29 cellular contexts compared by ENCODE assay signal in the genomic region with DNA sequence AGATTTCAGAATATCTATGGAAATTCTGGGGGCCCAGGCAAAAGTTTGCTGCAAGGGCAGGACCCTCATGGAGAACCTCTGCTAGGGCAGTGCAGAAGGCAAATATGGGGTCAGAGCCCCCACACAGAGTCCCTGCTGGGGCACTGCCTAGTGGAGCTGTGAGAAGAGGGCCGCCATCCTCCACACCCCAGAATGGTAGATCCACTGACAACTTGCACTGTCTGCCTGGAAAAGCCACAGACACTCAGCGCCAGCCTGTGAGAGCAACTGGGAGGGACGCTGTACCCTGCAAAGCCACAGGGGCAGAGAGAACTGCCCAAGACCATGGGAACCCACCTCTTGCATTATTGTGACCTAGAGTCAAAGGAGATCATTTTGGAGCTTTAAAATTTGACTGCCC. TPM values are rescaled to one million over a fixed set of nuclear protein-coding genes. Genes with fewer than 3 reads are reported as not detected.
"Had no signal": no experiment of that assay in that cellular context is flagged by ENCODE, and none has a peak within 500 bp of the region (broad histone marks: within the 10 kb centered on the region; RNA-seq: fewer than 3 reads in every experiment).

No MANE protein-coding gene starts in this region.

- H3K27ac Mint-ChIP-seq: stimulated activated effector memory CD8-positive, alpha-beta T cell treated with anti-CD3 and anti-CD28 coated beads, Interleukin-12 subunit alpha, Interleukin-12 subunit beta, amount 100 ng/mL, for 72 hours; stimulated activated memory B cell treated with anti-CD40 and anti-IgM and Interleukin-4, amounts not matched to agents 10 μg/mL and 1 μg/mL and 100 μg/mL, for 72 hours; stimulated activated naive B cell treated with anti-CD40 and anti-IgM and Interleukin-4, amounts not matched to agents 10 μg/mL and 1 μg/mL and 100 μg/mL, for 72 hours; stimulated activated naive CD8-positive, alpha-beta T cell treated with anti-CD3 and anti-CD28 coated beads, Interleukin-15, amount 100 ng/mL, for 72 hours; stimulated activated naive CD8-positive, alpha-beta T cell treated with anti-CD3 and anti-CD28 coated beads, Interleukin-15, Interleukin-2, amounts not matched to agents 100 ng/mL and 50 ng/mL, for 24 hours; type B pancreatic cell had no signal

- ATAC-seq: stimulated activated effector memory CD8-positive, alpha-beta T cell treated with anti-CD3 and anti-CD28 coated beads, Interleukin-12 subunit alpha, Interleukin-12 subunit beta, amount 100 ng/mL, for 72 hours; stimulated activated memory B cell treated with anti-CD40 and anti-IgM and Interleukin-4, amounts not matched to agents 10 μg/mL and 1 μg/mL and 100 μg/mL, for 72 hours; stimulated activated naive B cell treated with anti-CD40 and anti-IgM and Interleukin-4, amounts not matched to agents 10 μg/mL and 1 μg/mL and 100 μg/mL, for 72 hours; stimulated activated naive CD8-positive, alpha-beta T cell treated with anti-CD3 and anti-CD28 coated beads, Interleukin-15, amount 100 ng/mL, for 72 hours; stimulated activated naive CD8-positive, alpha-beta T cell treated with anti-CD3 and anti-CD28 coated beads, Interleukin-15, Interleukin-2, amounts not matched to agents 100 U/mL and 50 U/mL, for 24 hours; upper lobe of right lung had no signal

- H3K9me3 Mint-ChIP-seq: stimulated activated effector memory CD8-positive, alpha-beta T cell treated with anti-CD3 and anti-CD28 coated beads, Interleukin-12 subunit alpha, Interleukin-12 subunit beta, amount 100 ng/mL, for 72 hours had no signal

- H3K4me3 Mint-ChIP-seq: stimulated activated effector memory CD8-positive, alpha-beta T cell treated with anti-CD3 and anti-CD28 coated beads, Interleukin-12 subunit alpha, Interleukin-12 subunit beta, amount 100 ng/mL, for 72 hours; stimulated activated memory B cell treated with anti-CD40 and anti-IgM and Interleukin-4, amounts not matched to agents 10 μg/mL and 1 μg/mL and 100 μg/mL, for 72 hours; stimulated activated naive B cell treated with anti-CD40 and anti-IgM and Interleukin-4, amounts not matched to agents 10 μg/mL and 1 μg/mL and 100 μg/mL, for 72 hours; stimulated activated naive CD8-positive, alpha-beta T cell treated with anti-CD3 and anti-CD28 coated beads, Interleukin-15, amount 100 ng/mL, for 72 hours; stimulated activated naive CD8-positive, alpha-beta T cell treated with anti-CD3 and anti-CD28 coated beads, Interleukin-15, Interleukin-2, amounts not matched to agents 100 ng/mL and 50 ng/mL, for 24 hours; type B pancreatic cell had no signal

- DNase-seq: stimulated activated CD4-positive, alpha-beta T cell treated with anti-CD3 and anti-CD28 coated beads, Interleukin-2, amount 100 ng/mL, for 48 hours; stimulated activated CD4-positive, alpha-beta T cell treated with anti-CD3 and anti-CD28 coated beads, Interleukin-4, amount 100 ng/mL, for 1 hour; stimulated activated CD4-positive, alpha-beta T cell treated with anti-CD3 and anti-CD28 coated beads, Interleukin-4, amount 100 ng/mL, for 24 hours; stimulated activated CD4-positive, alpha-beta T cell treated with anti-CD3 and anti-CD28 coated beads, Interleukin-4, amount 100 ng/mL, for 4 hours; stimulated activated CD8-positive, alpha-beta memory T cell treated with anti-CD3 and anti-CD28 coated beads, Interleukin-4, amount 100 ng/mL, for 48 hours; stimulated activated naive B cell treated with anti-CD40 and anti-IgM and Interleukin-4, amounts not matched to agents 10 μg/mL and 1 μg/mL and 100 μg/mL, for 72 hours; stimulated activated naive CD4-positive, alpha-beta T cell; stimulated activated naive CD4-positive, alpha-beta T cell treated with Interleukin-2 at 50 U/mL for 16 hours; stimulated activated naive CD8-positive, alpha-beta T cell treated with anti-CD3 and anti-CD28 coated beads, Interleukin-15, amount 100 ng/mL, for 72 hours; stimulated activated naive CD8-positive, alpha-beta T cell treated with anti-CD3 and anti-CD28 coated beads, Interleukin-15, Interleukin-2, amounts not matched to agents 100 U/mL and 50 U/mL, for 24 hours; stomach; substantia nigra; testis; thyroid gland; tibial artery; transverse colon; trophoblast cell; upper lobe of left lung; upper lobe of right lung; uterus had no signal

- H3K27me3 Mint-ChIP-seq: stimulated activated memory B cell treated with anti-CD40 and anti-IgM and Interleukin-4, amounts not matched to agents 10 μg/mL and 1 μg/mL and 100 μg/mL, for 72 hours; stimulated activated naive B cell treated with anti-CD40 and anti-IgM and Interleukin-4, amounts not matched to agents 10 μg/mL and 1 μg/mL and 100 μg/mL, for 72 hours; stimulated activated naive CD8-positive, alpha-beta T cell treated with anti-CD3 and anti-CD28 coated beads, Interleukin-15, amount 100 ng/mL, for 72 hours; stimulated activated naive CD8-positive, alpha-beta T cell treated with anti-CD3 and anti-CD28 coated beads, Interleukin-15, Interleukin-2, amounts not matched to agents 100 ng/mL and 50 ng/mL, for 24 hours had no signal

RNA-seq across cellular contexts. Expression of gene EPB42, which starts 21.8 kb away (rescaled TPM):
- total RNA-seq: suprapubic skin, thoracic aorta, thyroid gland, transverse colon, upper lobe of right lung, ureter, vagina had no signal
- polyA plus RNA-seq: stomach, urinary bladder had no signal
